29 cellular contexts compared by ENCODE assay signal in the genomic region with DNA sequence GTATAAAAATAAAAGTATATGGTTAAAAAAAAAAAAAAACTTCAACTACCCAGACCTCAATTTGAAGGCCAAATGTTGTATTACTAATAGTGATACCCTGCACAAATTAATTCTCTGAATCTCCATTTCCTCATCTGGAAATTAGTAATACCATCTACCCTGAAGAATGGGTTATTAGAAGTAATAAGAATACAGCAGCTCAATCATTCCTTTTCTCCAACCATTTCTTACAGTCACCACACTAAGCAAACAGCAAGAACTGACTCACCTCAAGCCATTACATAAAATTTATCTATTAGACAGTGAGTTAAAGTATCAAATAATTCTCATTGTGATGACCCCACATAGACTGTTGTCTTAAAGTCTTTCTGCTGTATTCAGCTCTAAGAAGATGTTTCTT.
"Had no signal": no experiment of that assay in that cellular context is flagged by ENCODE, and none has a peak within 500 bp of the region (broad histone marks: within the 10 kb centered on the region; RNA-seq: fewer than 3 reads in every experiment).

No MANE protein-coding gene starts in this region.

- FAIRE-seq: frontal cortex had no signal

- H3K9me3 Mint-ChIP-seq: activated CD8-positive, alpha-beta T cell treated with anti-CD3 and anti-CD28 coated beads for 36 hours; activated naive CD8-positive, alpha-beta T cell treated with anti-CD3 and anti-CD28 coated beads for 36 hours; activated naive CD8-positive, alpha-beta T cell treated with anti-CD3 and anti-CD28 coated beads, Interleukin-2, amount 50 U/mL, for 24 hours; activated T-cell treated with anti-CD3 and anti-CD28 coated beads, Interleukin-2, amount 50 U/mL, for 4 hours; activated T-helper 17 cell treated with anti-CD3 and anti-CD28 coated beads, Interleukin-2, amount 50 U/mL, for 72 hours; central memory CD8-positive, alpha-beta T cell; dendritic cell treated with granulocyte-macrophage colony-stimulating factor and Interleukin-4, amounts not matched to agents 40 ng/mL and 50 ng/mL, for 4 days; effector memory CD8-positive, alpha-beta T cell had no signal

- H3K9me3 ChIP-seq: adrenal gland, body of pancreas, esophagus squamous epithelium, heart left ventricle had no signal

- H3K36me3 ChIP-seq: adrenal gland, esophagus squamous epithelium, heart left ventricle had no signal

- H3K27ac ChIP-seq: adrenal gland, body of pancreas, coronary artery, dorsolateral prefrontal cortex, epithelial cell of prostate, esophagus squamous epithelium, heart left ventricle had no signal

- H3K4me3 ChIP-seq: adrenal gland, body of pancreas, coronary artery, dorsolateral prefrontal cortex, esophagus squamous epithelium, heart left ventricle had no signal

- H3K27me3 Mint-ChIP-seq: activated CD8-positive, alpha-beta T cell treated with anti-CD3 and anti-CD28 coated beads for 36 hours; activated naive CD8-positive, alpha-beta T cell treated with anti-CD3 and anti-CD28 coated beads for 36 hours; activated naive CD8-positive, alpha-beta T cell treated with anti-CD3 and anti-CD28 coated beads, Interleukin-2, amount 50 U/mL, for 24 hours; activated T-helper 17 cell treated with anti-CD3 and anti-CD28 coated beads, Interleukin-2, amount 50 U/mL, for 72 hours; central memory CD8-positive, alpha-beta T cell; dendritic cell treated with granulocyte-macrophage colony-stimulating factor and Interleukin-4, amounts not matched to agents 40 ng/mL and 50 ng/mL, for 4 days; effector memory CD8-positive, alpha-beta T cell had no signal

- H3K36me3 Mint-ChIP-seq: activated naive CD8-positive, alpha-beta T cell treated with anti-CD3 and anti-CD28 coated beads for 36 hours had no signal

- ATAC-seq: activated CD8-positive, alpha-beta T cell treated with anti-CD3 and anti-CD28 coated beads for 36 hours; activated naive CD8-positive, alpha-beta T cell treated with anti-CD3 and anti-CD28 coated beads, Interleukin-2, amount 50 U/mL, for 24 hours; activated T-cell treated with anti-CD3 and anti-CD28 coated beads, Interleukin-2, amount 50 U/mL, for 4 hours; activated T-helper 17 cell treated with anti-CD3 and anti-CD28 coated beads, Interleukin-2, amount 50 U/mL, for 72 hours; body of pancreas; effector memory CD8-positive, alpha-beta T cell; heart left ventricle had no signal

- H3K27me3 ChIP-seq: adrenal gland, body of pancreas, dorsolateral prefrontal cortex, esophagus squamous epithelium, heart left ventricle had no signal

- H3K4me1 Mint-ChIP-seq: activated T-helper 17 cell treated with anti-CD3 and anti-CD28 coated beads, Interleukin-2, amount 50 U/mL, for 72 hours had no signal

- H3K4me3 Mint-ChIP-seq: activated CD8-positive, alpha-beta T cell treated with anti-CD3 and anti-CD28 coated beads for 36 hours; activated naive CD8-positive, alpha-beta T cell treated with anti-CD3 and anti-CD28 coated beads for 36 hours; activated naive CD8-positive, alpha-beta T cell treated with anti-CD3 and anti-CD28 coated beads, Interleukin-2, amount 50 U/mL, for 24 hours; activated T-cell treated with anti-CD3 and anti-CD28 coated beads, Interleukin-2, amount 50 U/mL, for 4 hours; activated T-helper 17 cell treated with anti-CD3 and anti-CD28 coated beads, Interleukin-2, amount 50 U/mL, for 72 hours; central memory CD8-positive, alpha-beta T cell; dendritic cell treated with granulocyte-macrophage colony-stimulating factor and Interleukin-4, amounts not matched to agents 40 ng/mL and 50 ng/mL, for 4 days; effector memory CD8-positive, alpha-beta T cell had no signal

- H3K27ac Mint-ChIP-seq: activated CD8-positive, alpha-beta T cell treated with anti-CD3 and anti-CD28 coated beads for 36 hours; activated naive CD8-positive, alpha-beta T cell treated with anti-CD3 and anti-CD28 coated beads for 36 hours; activated naive CD8-positive, alpha-beta T cell treated with anti-CD3 and anti-CD28 coated beads, Interleukin-2, amount 50 U/mL, for 24 hours; activated T-helper 17 cell treated with anti-CD3 and anti-CD28 coated beads, Interleukin-2, amount 50 U/mL, for 72 hours; dendritic cell treated with granulocyte-macrophage colony-stimulating factor and Interleukin-4, amounts not matched to agents 40 ng/mL and 50 ng/mL, for 4 days had no signal

- DNase-seq: activated CD4-positive, alpha-beta T cell treated with anti-CD3 and anti-CD28 coated beads for 48 hours; activated CD4-positive, alpha-beta T cell treated with anti-CD3 and anti-CD28 coated beads, Interleukin-2, amount 50 U/mL, for 1 hour; activated CD4-positive, alpha-beta T cell treated with anti-CD3 and anti-CD28 coated beads, Interleukin-2, amount 50 U/mL, for 48 hours; activated CD4-positive, CD25-positive, alpha-beta regulatory T cell; activated CD8-positive, alpha-beta memory T cell treated with anti-CD3 and anti-CD28 coated beads for 24 hours; activated CD8-positive, alpha-beta T cell treated with anti-CD3 and anti-CD28 coated beads for 36 hours; activated effector memory CD4-positive, alpha-beta T cell treated with Interleukin-2 at 50 U/mL for 16 hours; activated gamma-delta T cell treated with Interleukin-2 at 50 U/mL for 16 hours; activated naive CD4-positive, alpha-beta T cell treated with anti-CD3 and anti-CD28 coated beads, Interleukin-2, amount 50 U/mL, for 16 hours; activated naive CD4-positive, alpha-beta T cell treated with Interleukin-2 at 50 U/mL for 16 hours; activated naive CD8-positive, alpha-beta T cell treated with anti-CD3 and anti-CD28 coated beads for 36 hours; activated naive CD8-positive, alpha-beta T cell treated with anti-CD3 and anti-CD28 coated beads, Interleukin-2, amount 50 U/mL, for 24 hours; activated T-cell treated with anti-CD3 and anti-CD28 coated beads, Interleukin-2, amount 50 U/mL, for 4 hours; adrenal gland; amygdala; aorta; body of pancreas; dorsolateral prefrontal cortex; effector memory CD8-positive, alpha-beta T cell; esophagus squamous epithelium; glutamatergic neuron; heart left ventricle; T-helper 2 cell had no signal
